In genomic region chr17:38351412-38352222, GRCh38 we compare ENCODE assay signal across 8 cellular contexts. TPM values are rescaled to one million over a fixed set of nuclear protein-coding genes. Genes with fewer than 3 reads are reported as not detected.
DNase-seq lines count a peak whose midpoint lies in the region; ATAC-seq and TF ChIP-seq lines count a peak whose summit lies in the region.

A gene with protein sequence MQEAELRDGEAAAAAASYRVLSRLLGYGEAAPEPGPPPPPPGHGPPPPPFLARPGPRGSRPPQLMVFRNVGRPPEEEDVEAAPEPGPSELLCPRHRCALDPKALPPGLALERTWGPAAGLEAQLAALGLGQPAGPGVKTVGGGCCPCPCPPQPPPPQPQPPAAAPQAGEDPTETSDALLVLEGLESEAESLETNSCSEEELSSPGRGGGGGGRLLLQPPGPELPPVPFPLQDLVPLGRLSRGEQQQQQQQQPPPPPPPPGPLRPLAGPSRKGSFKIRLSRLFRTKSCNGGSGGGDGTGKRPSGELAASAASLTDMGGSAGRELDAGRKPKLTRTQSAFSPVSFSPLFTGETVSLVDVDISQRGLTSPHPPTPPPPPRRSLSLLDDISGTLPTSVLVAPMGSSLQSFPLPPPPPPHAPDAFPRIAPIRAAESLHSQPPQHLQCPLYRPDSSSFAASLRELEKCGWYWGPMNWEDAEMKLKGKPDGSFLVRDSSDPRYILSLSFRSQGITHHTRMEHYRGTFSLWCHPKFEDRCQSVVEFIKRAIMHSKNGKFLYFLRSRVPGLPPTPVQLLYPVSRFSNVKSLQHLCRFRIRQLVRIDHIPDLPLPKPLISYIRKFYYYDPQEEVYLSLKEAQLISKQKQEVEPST (plus strand): TSS chr17:38351844. CDS start chr17:38352053, 209 bp downstream.

- peak within 1 kb of the TSS; percentile 86 for H3K27ac Mint-ChIP-seq in chondrocyte (ENCODE audit: unreplicated experiment)

- peak within 1 kb of the TSS; percentile 75 for H3K4me3 ChIP-seq in AG10803 (ENCODE audit: low read length)

- H3K4me1 Mint-ChIP-seq in chondrocyte (ENCODE audit: low read depth), result peaks cover 42% of the 10 kb centered on the region

- H3K4me3 Mint-ChIP-seq in chondrocyte (ENCODE audit: unreplicated experiment), result peak within 1 kb of the TSS; percentile 78

- H3K36me3 Mint-ChIP-seq in chondrocyte (ENCODE audit: low read depth), result no peaks in the 10 kb centered on the region

- H3K27me3 Mint-ChIP-seq in chondrocyte (ENCODE audit: low read depth), result no peaks in the 10 kb centered on the region

- DNase-seq in AG10803 (ENCODE audit: low read depth), result peak; percentile 87
- peak; percentile 77 for DNase-seq in NCI-H446 treated with DMSO at 0.1 percent for 48 hours (lab: John Stamatoyannopoulos, UW)
- peak; percentile 86 for DNase-seq in activated CD4-positive, alpha-beta T cell treated with anti-CD3 and anti-CD28 coated beads for 1 hour
- no peak for DNase-seq in chondrocyte (ENCODE audit: low spot score)
- DNase-seq in kidney glomerular epithelial cell (lab: John Stamatoyannopoulos, UW), result peak; percentile 80
- peak; percentile 80 to 90 for DNase-seq in stimulated activated CD4-positive, alpha-beta T cell treated with anti-CD3 and anti-CD28 coated beads, Interleukin-15, amount 100 ng/mL, for 48 hours (ENCODE audit: low read depth in 2 of 2)

- no peak for TF ChIP-seq CTCF in AG10803 (conservative IDR thresholded peaks at IDR 0.05; ENCODE audit: low read length)
- peak; percentile 7 for TF ChIP-seq CTCF in chondrocyte (IDR thresholded peaks at IDR 0.05)

- ATAC-seq in GM19043 (IDR thresholded peaks at IDR 0.05; ENCODE audit: low read depth, unreplicated experiment) (peak; percentile 73), HG03354 (IDR thresholded peaks at IDR 0.05; ENCODE audit: poor library complexity, severe bottlenecking, unreplicated experiment) (peak; percentile 87)

- H3K9me3 Mint-ChIP-seq in chondrocyte (ENCODE audit: low read depth), result no peaks in the 10 kb centered on the region

RNA-seq across cellular contexts. Expression of the gene that starts here (rescaled TPM):
- 17.8 to 19.5 TPM (median 17.9 TPM) in 3 replicates for total RNA-seq in chondrocyte
